1 cellular context compared by ENCODE assay signal in the genomic region with DNA sequence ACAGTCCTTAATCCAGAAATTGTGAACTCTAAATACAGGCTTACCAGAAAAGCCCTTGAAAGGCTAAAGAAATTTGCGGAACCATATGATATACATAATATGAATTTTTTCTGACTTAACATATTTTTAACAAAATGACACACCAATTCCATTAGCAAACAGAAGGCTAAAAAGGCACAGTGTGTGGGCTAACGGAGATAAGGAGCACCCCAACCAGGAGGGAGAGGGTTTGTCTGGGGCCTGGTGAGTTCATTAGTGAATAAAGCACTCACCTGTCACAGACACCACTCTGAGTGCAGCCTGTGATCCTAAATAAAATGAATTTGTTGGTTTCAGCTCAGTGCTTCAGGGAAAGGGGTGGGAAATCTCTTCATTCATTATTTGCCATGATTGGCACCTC.
A peak's percentile ranks its signal among the peaks of the same experiment; 100 is the strongest.
TF ChIP-seq lines count a peak whose summit lies in the region.

No MANE protein-coding gene starts in this region.

TF ChIP-seq in K562, 482 proteins besides CTCF, POLR2A, EP300 and RAD21 (continued from another document):
- peak; percentile 37; the same call in 1 of the 2 replicates for TF ChIP-seq EGR1 (conservative IDR thresholded peaks at IDR 0.05)
- TF ChIP-seq, protein P1, sequence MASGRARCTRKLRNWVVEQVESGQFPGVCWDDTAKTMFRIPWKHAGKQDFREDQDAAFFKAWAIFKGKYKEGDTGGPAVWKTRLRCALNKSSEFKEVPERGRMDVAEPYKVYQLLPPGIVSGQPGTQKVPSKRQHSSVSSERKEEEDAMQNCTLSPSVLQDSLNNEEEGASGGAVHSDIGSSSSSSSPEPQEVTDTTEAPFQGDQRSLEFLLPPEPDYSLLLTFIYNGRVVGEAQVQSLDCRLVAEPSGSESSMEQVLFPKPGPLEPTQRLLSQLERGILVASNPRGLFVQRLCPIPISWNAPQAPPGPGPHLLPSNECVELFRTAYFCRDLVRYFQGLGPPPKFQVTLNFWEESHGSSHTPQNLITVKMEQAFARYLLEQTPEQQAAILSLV (tag; IDR thresholded peaks at IDR 0.05) = no peak
- peak; percentile 63; the same call in 1 of the 2 replicates for TF ChIP-seq MEF2A (IDR thresholded peaks at IDR 0.05; ENCODE audit: control insufficient read depth, low read depth, low read length)
- TF ChIP-seq NFE2 (IDR thresholded peaks at IDR 0.05; ENCODE audit: low read depth) = peak; percentile 15; the same call in 1 of the 2 replicates
- peak; percentile 68 for TF ChIP-seq ARID1B (IDR thresholded peaks at IDR 0.05)
- peak; percentile 12 for TF ChIP-seq MEIS2 (IDR thresholded peaks at IDR 0.05; ENCODE audit: partially characterized antibody)
- TF ChIP-seq SMARCE1 (IDR thresholded peaks at IDR 0.05) = 0 out of 2 replicates have a peak, but pooled peaks have one; percentile 46
- TF ChIP-seq TAL1 (IDR thresholded peaks at IDR 0.05) = peak; percentile 32
- peak; percentile 29; the same call in 1 of the 2 replicates for TF ChIP-seq DPF2 (IDR thresholded peaks at IDR 0.05)
- TF ChIP-seq, protein P2, sequence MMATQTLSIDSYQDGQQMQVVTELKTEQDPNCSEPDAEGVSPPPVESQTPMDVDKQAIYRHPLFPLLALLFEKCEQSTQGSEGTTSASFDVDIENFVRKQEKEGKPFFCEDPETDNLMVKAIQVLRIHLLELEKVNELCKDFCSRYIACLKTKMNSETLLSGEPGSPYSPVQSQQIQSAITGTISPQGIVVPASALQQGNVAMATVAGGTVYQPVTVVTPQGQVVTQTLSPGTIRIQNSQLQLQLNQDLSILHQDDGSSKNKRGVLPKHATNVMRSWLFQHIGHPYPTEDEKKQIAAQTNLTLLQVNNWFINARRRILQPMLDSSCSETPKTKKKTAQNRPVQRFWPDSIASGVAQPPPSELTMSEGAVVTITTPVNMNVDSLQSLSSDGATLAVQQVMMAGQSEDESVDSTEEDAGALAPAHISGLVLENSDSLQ (IDR thresholded peaks at IDR 0.05) = 0 out of 2 replicates have a peak, but pooled peaks have one; percentile 14
- TF ChIP-seq SMARCA4 (IDR thresholded peaks at IDR 0.05) = 0 out of 2 replicates have a peak, but pooled peaks have one; percentile 47
- TF ChIP-seq TEAD4 (IDR thresholded peaks at IDR 0.05; ENCODE audit: low read length) = peak; percentile 41
- TF ChIP-seq TEAD4 (CRISPR knock-in tag; IDR thresholded peaks at IDR 0.05; ENCODE audit: borderline replicate concordance) = no peak
- peak; percentile 61 for TF ChIP-seq CBFA2T3 (IDR thresholded peaks at IDR 0.05)
- TF ChIP-seq CEBPG (CRISPR knock-in tag; IDR thresholded peaks at IDR 0.05) = no peak
- TF ChIP-seq CEBPG (tag; conservative IDR thresholded peaks at IDR 0.05 in 1 of 2, IDR thresholded peaks at IDR 0.05 in 1 of 2) = no peak
- TF ChIP-seq, protein P3, sequence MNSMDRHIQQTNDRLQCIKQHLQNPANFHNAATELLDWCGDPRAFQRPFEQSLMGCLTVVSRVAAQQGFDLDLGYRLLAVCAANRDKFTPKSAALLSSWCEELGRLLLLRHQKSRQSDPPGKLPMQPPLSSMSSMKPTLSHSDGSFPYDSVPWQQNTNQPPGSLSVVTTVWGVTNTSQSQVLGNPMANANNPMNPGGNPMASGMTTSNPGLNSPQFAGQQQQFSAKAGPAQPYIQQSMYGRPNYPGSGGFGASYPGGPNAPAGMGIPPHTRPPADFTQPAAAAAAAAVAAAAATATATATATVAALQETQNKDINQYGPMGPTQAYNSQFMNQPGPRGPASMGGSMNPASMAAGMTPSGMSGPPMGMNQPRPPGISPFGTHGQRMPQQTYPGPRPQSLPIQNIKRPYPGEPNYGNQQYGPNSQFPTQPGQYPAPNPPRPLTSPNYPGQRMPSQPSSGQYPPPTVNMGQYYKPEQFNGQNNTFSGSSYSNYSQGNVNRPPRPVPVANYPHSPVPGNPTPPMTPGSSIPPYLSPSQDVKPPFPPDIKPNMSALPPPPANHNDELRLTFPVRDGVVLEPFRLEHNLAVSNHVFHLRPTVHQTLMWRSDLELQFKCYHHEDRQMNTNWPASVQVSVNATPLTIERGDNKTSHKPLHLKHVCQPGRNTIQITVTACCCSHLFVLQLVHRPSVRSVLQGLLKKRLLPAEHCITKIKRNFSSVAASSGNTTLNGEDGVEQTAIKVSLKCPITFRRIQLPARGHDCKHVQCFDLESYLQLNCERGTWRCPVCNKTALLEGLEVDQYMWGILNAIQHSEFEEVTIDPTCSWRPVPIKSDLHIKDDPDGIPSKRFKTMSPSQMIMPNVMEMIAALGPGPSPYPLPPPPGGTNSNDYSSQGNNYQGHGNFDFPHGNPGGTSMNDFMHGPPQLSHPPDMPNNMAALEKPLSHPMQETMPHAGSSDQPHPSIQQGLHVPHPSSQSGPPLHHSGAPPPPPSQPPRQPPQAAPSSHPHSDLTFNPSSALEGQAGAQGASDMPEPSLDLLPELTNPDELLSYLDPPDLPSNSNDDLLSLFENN (IDR thresholded peaks at IDR 0.05; ENCODE audit: low read depth in 2 of 2, low read length in 2 of 2) = peak in 1 of 2 experiments; percentile 12; a peak in 1 of 4 replicates
- peak; percentile 33; the same call in 1 of the 2 replicates for TF ChIP-seq CBFA2T2 (conservative IDR thresholded peaks at IDR 0.05)
- TF ChIP-seq TCF3 (CRISPR knock-in tag; IDR thresholded peaks at IDR 0.05) = peak; percentile 66
- TF ChIP-seq ZFP36 (IDR thresholded peaks at IDR 0.05; ENCODE audit: low read depth, low read length, partially characterized antibody) = no peak
- peak; percentile 33; the same call in 1 of the 2 replicates for TF ChIP-seq JUND (IDR thresholded peaks at IDR 0.05; ENCODE audit: borderline replicate concordance, low read depth, low read length)
- 0 out of 3 replicates have a peak, but pooled peaks have one; percentile 13 for TF ChIP-seq JUND (tag; IDR thresholded peaks at IDR 0.05; ENCODE audit: borderline replicate concordance, low read depth, low read length)
